In genomic region chr6:139597087-139597763, GRCh38 we compare ENCODE assay signal across 9 cellular contexts.
DNase-seq lines count a peak whose midpoint lies in the region; ATAC-seq, FAIRE-seq and TF ChIP-seq lines count a peak whose summit lies in the region.
"Had no signal": no experiment of that assay in that cellular context is flagged by ENCODE, and none has a peak within 500 bp of the region (broad histone marks: within the 10 kb centered on the region; RNA-seq: fewer than 3 reads in every experiment).

No MANE protein-coding gene starts in this region.

- H4K8ac ChIP-seq in H1 (ENCODE audit: extremely low read depth, insufficient read depth, low read length) = no peak overlapping the region

- intact Hi-C loops in mucosa of descending colon (cut with DNase I, micrococcal nuclease) = no loop called here

- H3K27ac ChIP-seq in Peyer's patch (peak overlapping the region in 3 of 4 donors; percentile 54 to 76 (median 74)), H1 (ENCODE audit: low read depth, low read length) (no peak overlapping the region), thoracic aorta (peak overlapping the region; percentile 72 to 76)

- H3K27me3 ChIP-seq in Peyer's patch (no peaks in the 10 kb centered on the region), H1 (replicated peaks in 1 of 4; ENCODE audit: control insufficient read depth in 3 of 4, extremely low read depth in 1 of 4, insufficient read depth in 3 of 4, low read length in 3 of 4) (no peaks in the 10 kb centered on the region), thoracic aorta (replicated peaks; ENCODE audit: insufficient read depth) (no peaks in the 10 kb centered on the region)

- H3K4me1 ChIP-seq in Peyer's patch (peaks cover 0 to 30% (median 0%) of the 10 kb centered on the region in 4 donors), H1 (replicated peaks in 1 of 4; ENCODE audit: control insufficient read depth in 3 of 4, insufficient read depth in 4 of 4, low read length in 3 of 4) (no peaks in the 10 kb centered on the region; a peak in 1 of 7 replicates), mucosa of descending colon (ENCODE audit: low read depth) (peaks cover 16% of the 10 kb centered on the region), thoracic aorta (ENCODE audit: control insufficient read depth in 1 of 2, low read depth in 2 of 2) (peaks cover 16 to 62% of the 10 kb centered on the region in 2 donors)

- no peaks in the 10 kb centered on the region for H4K20me1 ChIP-seq in H1 (replicated peaks in 1 of 2; ENCODE audit: control insufficient read depth in 1 of 2, insufficient read depth in 2 of 2, low read length in 2 of 2)

- TF ChIP-seq POLR2A in Peyer's patch (IDR thresholded peaks at IDR 0.05) = no peak
- TF ChIP-seq POLR2A in H1 (IDR thresholded peaks at IDR 0.05; ENCODE audit: control extremely low read depth in 1 of 2, low read depth in 2 of 2, low read length in 2 of 2) = no peak

- no peak overlapping the region for H3K56ac ChIP-seq in H1 (replicated peaks; ENCODE audit: insufficient read length, low read depth, low read length)

- H3K79me1 ChIP-seq in H1 (ENCODE audit: low read depth, low read length) = no peaks in the 10 kb centered on the region

- no peak for TF ChIP-seq EP300 in H1 (IDR thresholded peaks at IDR 0.05; ENCODE audit: borderline replicate concordance in 1 of 2, low read depth in 2 of 2, low read length in 2 of 2)

- no peak overlapping the region for H4K5ac ChIP-seq in H1 (ENCODE audit: insufficient read length, low read depth, low read length)

- no peak overlapping the region for H3K18ac ChIP-seq in H1 (ENCODE audit: extremely low read depth, low read length)

- TF ChIP-seq CTCF in Peyer's patch (IDR thresholded peaks at IDR 0.05) (no peak), H1 (IDR thresholded peaks at IDR 0.05; ENCODE audit: control extremely low read depth in 1 of 3, insufficient read depth in 1 of 3, low read depth in 1 of 3, low read length in 3 of 3) (no peak), mucosa of descending colon (IDR thresholded peaks at IDR 0.05) (no peak), thoracic aorta (IDR thresholded peaks at IDR 0.05) (no peak)

- H2AFZ ChIP-seq in H1 (ENCODE audit: low read length) = peak overlapping the region; percentile 31; the same call in 1 of the 2 replicates

- no peak overlapping the region for H2BK12ac ChIP-seq in H1 (ENCODE audit: low read depth, low read length)

- no peak overlapping the region for H3K4me2 ChIP-seq in H1 (ENCODE audit: insufficient read depth in 1 of 2, low read depth in 2 of 2, low read length in 2 of 2)

- no peaks in the 10 kb centered on the region for H3K79me2 ChIP-seq in H1 (ENCODE audit: control insufficient read depth in 1 of 2, insufficient read depth in 2 of 2, low read length in 2 of 2)

- H3K36me3 ChIP-seq in Peyer's patch = no peaks in the 10 kb centered on the region
- H3K36me3 ChIP-seq in H1 (ENCODE audit: control insufficient read depth in 2 of 4, insufficient read depth in 4 of 4, low read length in 3 of 4) = no peaks in the 10 kb centered on the region
- H3K36me3 ChIP-seq in mucosa of descending colon (ENCODE audit: low read depth) = no peaks in the 10 kb centered on the region
- no peaks in the 10 kb centered on the region for H3K36me3 ChIP-seq in thoracic aorta

- no peak overlapping the region for H2BK5ac ChIP-seq in H1 (ENCODE audit: low read depth, low read length)

- no peak overlapping the region for H3K9ac ChIP-seq in H1 (replicated peaks in 1 of 4; ENCODE audit: extremely low read depth in 1 of 4, low read depth in 3 of 4, low read length in 3 of 4)

- CTCF ChIA-PET in H1 (lab: Charles Lee; ENCODE audit: partially characterized antibody) = interaction anchor here (1.1 to 1.4 kb wide), 3 partner anchors 10 to 367 kb away, joined by 3 read pairs; no protein-coding TSS in a partner anchor

- H4K91ac ChIP-seq in H1 (replicated peaks; ENCODE audit: insufficient read length, low read length) = no peak overlapping the region

- no peaks in the 10 kb centered on the region for H3K23me2 ChIP-seq in H1 (ENCODE audit: low read depth, low read length)

- H3K4ac ChIP-seq in H1 (replicated peaks; ENCODE audit: insufficient read length, low read depth, low read length) = no peak overlapping the region

- no peak for DNase-seq in Peyer's patch
- DNase-seq in H1 (ENCODE audit: low read depth in 1 of 2, low spot score in 2 of 2) = no peak
- no peak for DNase-seq in mucosa of descending colon
- no peak for DNase-seq in thoracic aorta (ENCODE audit: low spot score)
- DNase-seq in OCI-M2 (lab: John Stamatoyannopoulos, UW; ENCODE audit: unreplicated experiment) = no peak
- no peak for DNase-seq in HuH-7.5 (ENCODE audit: low spot score)
- DNase-seq in occipital lobe (lab: John Stamatoyannopoulos, UW) = no peak
- no peak for DNase-seq in AML-193 (lab: John Stamatoyannopoulos, UW)
- DNase-seq: stimulated activated CD4-positive, alpha-beta T cell treated with anti-CD3 and anti-CD28 coated beads, Interleukin-4, amount 100 ng/mL, for 1 hour had no signal

- H2BK120ac ChIP-seq in H1 (replicated peaks; ENCODE audit: low read depth, low read length) = no peak overlapping the region

- no peak for TF ChIP-seq RAD21 in H1 (IDR thresholded peaks at IDR 0.05 in 1 of 2, conservative IDR thresholded peaks at IDR 0.05 in 1 of 2; ENCODE audit: low read depth in 2 of 2, low read length in 2 of 2)

- no peak overlapping the region for H2BK15ac ChIP-seq in H1 (ENCODE audit: low read length)

- no peaks in the 10 kb centered on the region for H3K9me3 ChIP-seq in Peyer's patch
- H3K9me3 ChIP-seq in H1 (ENCODE audit: insufficient read depth in 2 of 2, low read depth in 1 of 2, low read length in 1 of 2) = no peaks in the 10 kb centered on the region
- H3K9me3 ChIP-seq in mucosa of descending colon = no peaks in the 10 kb centered on the region
- no peaks in the 10 kb centered on the region for H3K9me3 ChIP-seq in thoracic aorta

- no peak overlapping the region for H2AK5ac ChIP-seq in H1 (ENCODE audit: low read depth, low read length)

- no peak overlapping the region for H3K14ac ChIP-seq in H1 (ENCODE audit: insufficient read length)

- 93% methylated on average over 1 of the region's 1 CpG; no CpG with 5 or more reads in 1 of the 2 experiments for WGBS in H1 (ENCODE audit: extremely low coverage in 1 of 2, insufficient coverage in 1 of 2, insufficient read length in 1 of 2, insufficient replicate concordance in 2 of 2, low coverage in 1 of 2, low lambda C conversion rate in 2 of 2, missing lambda C conversion rate in 1 of 2), 2 experiments

- H3K4me3 ChIP-seq in Peyer's patch (no peak overlapping the region), H1 (ENCODE audit: extremely low read depth in 1 of 4, insufficient read depth in 2 of 4, low read depth in 3 of 4, low read length in 4 of 4) (no peak overlapping the region), mucosa of descending colon (no peak overlapping the region), thoracic aorta (no peak overlapping the region)

- peak; percentile 32 for ATAC-seq in mucosa of descending colon
- ATAC-seq in thoracic aorta (ENCODE audit: insufficient number of reproducible peaks, low FRiP score, low read depth) = no peak

- no peak for FAIRE-seq in H1 (lab: Jason Lieb, UNC)

- no peak overlapping the region for H2BK20ac ChIP-seq in H1 (ENCODE audit: low read length)

- no peak overlapping the region for H3K23ac ChIP-seq in H1 (ENCODE audit: insufficient read length)

- POLR2A ChIA-PET in H1 (lab: Charles Lee; ENCODE audit: partially characterized antibody) = no interaction called here

TF ChIP-seq in H1, 55 proteins besides CTCF, POLR2A, EP300 and RAD21 (continues in another document):
- no peak for TF ChIP-seq TBP (IDR thresholded peaks at IDR 0.05; ENCODE audit: low read depth, low read length)
- TF ChIP-seq RNF2 (IDR thresholded peaks at IDR 0.05; ENCODE audit: borderline replicate concordance, low read depth, low read length, missing control alignments, poor library complexity, severe bottlenecking) = no peak
- TF ChIP-seq HDAC6 (IDR thresholded peaks at IDR 0.05; ENCODE audit: low read depth, low read length) = no peak
- no peak for TF ChIP-seq NANOG (IDR thresholded peaks at IDR 0.05; ENCODE audit: insufficient read depth, low read depth, low read length, poor library complexity, severe bottlenecking)
- no peak for TF ChIP-seq POLR2AphosphoS5 (IDR thresholded peaks at IDR 0.05; ENCODE audit: low read depth, low read length)
- TF ChIP-seq ATF3 (IDR thresholded peaks at IDR 0.05; ENCODE audit: insufficient read depth, low read depth, low read length) = no peak
- no peak for TF ChIP-seq PHF8 (conservative IDR thresholded peaks at IDR 0.05; ENCODE audit: low read depth, low read length)
- no peak for TF ChIP-seq HDAC2 (IDR thresholded peaks at IDR 0.05; ENCODE audit: borderline replicate concordance in 1 of 2, low read depth in 2 of 2, low read length in 2 of 2)
- no peak for TF ChIP-seq KDM5A (IDR thresholded peaks at IDR 0.05; ENCODE audit: low read length)
- no peak for TF ChIP-seq YY1 (IDR thresholded peaks at IDR 0.05; ENCODE audit: low read depth, low read length)
- no peak for TF ChIP-seq TAF1 (IDR thresholded peaks at IDR 0.05; ENCODE audit: low read depth, low read length)
- TF ChIP-seq ATF2 (IDR thresholded peaks at IDR 0.05; ENCODE audit: low read length) = no peak
- no peak for TF ChIP-seq SIN3A (conservative IDR thresholded peaks at IDR 0.05 in 1 of 2, IDR thresholded peaks at IDR 0.05 in 1 of 2; ENCODE audit: low read depth in 1 of 2, low read length in 2 of 2)
- no peak for TF ChIP-seq RFX5 (IDR thresholded peaks at IDR 0.05; ENCODE audit: borderline replicate concordance, low read depth, low read length)
